24 cellular contexts compared by ENCODE assay signal in the genomic region with DNA sequence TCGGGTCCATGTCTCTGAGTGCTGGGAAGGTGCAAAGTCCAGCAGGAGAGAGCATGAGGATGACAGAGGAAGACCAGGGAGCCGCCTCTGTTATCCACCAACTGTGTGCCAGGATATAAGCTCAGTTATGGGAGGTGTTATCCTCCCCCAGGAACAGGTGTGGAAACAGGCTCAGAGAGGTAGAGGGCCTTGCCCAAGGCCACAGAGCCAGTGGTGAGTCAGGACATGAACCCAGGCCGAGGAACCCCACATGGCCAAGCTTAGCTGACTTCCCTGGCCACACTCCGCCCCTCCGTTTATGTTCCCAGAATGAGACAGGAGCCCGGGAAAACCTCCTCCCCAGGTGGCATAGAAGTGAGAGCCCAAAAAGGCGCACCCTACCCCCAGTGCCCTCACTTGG. TPM values are rescaled to one million over a fixed set of nuclear protein-coding genes. Genes with fewer than 3 reads are reported as not detected.
A peak's percentile ranks its signal among the peaks of the same experiment; 100 is the strongest.
DNase-seq lines count a peak whose midpoint lies in the region; ATAC-seq and TF ChIP-seq lines count a peak whose summit lies in the region.
"Had no signal": no experiment of that assay in that cellular context is flagged by ENCODE, and none has a peak within 500 bp of the region (broad histone marks: within the 10 kb centered on the region; RNA-seq: fewer than 3 reads in every experiment).

No MANE protein-coding gene starts in this region.

- DNase-seq in Peyer's patch (peak in 2 of 3 donors; percentile 68 to 81), NCI-H1694 treated with DMSO at 0.1 percent for 48 hours (lab: John Stamatoyannopoulos, UW) (no peak)
- no peak for DNase-seq in activated CD4-positive, alpha-beta memory T cell treated with anti-CD3 and anti-CD28 coated beads for 36 hours
- DNase-seq: 8988T; ACHN; AML-193; BE2C; CD4-positive, alpha-beta memory T cell; COR-L47; DMS53; DMS79 treated with DMSO at 0.1 percent for 48 hours; GF-D8; GOT3; HFFc6 had no signal

- no peaks in the 10 kb centered on the region for H3K9me3 Mint-ChIP-seq in activated CD4-positive, alpha-beta memory T cell treated with anti-CD3 and anti-CD28 coated beads for 36 hours

- H3K9me3 ChIP-seq in Peyer's patch = no peaks in the 10 kb centered on the region
- H3K9me3 ChIP-seq in duodenal mucosa (ENCODE audit: control insufficient read depth in 1 of 2, low read length in 2 of 2) = no peaks in the 10 kb centered on the region
- H3K9me3 ChIP-seq in mucosa of rectum (ENCODE audit: control insufficient read depth in 2 of 2, low read length in 2 of 2) = no peaks in the 10 kb centered on the region
- H3K9me3 ChIP-seq: A549; BE2C; BLaER1 treated with 17β-estradiol and CSF1 and Interleukin-3, amounts not matched to agents 10 nM and 100 nM; HAP-1 had no signal

- no peaks in the 10 kb centered on the region for H3K27me3 Mint-ChIP-seq in activated CD4-positive, alpha-beta memory T cell treated with anti-CD3 and anti-CD28 coated beads for 36 hours

- no peak for ATAC-seq in HG02623 (IDR thresholded peaks at IDR 0.05; ENCODE audit: unreplicated experiment)
- ATAC-seq: A549 had no signal

- intact Hi-C loops in activated CD4-positive, alpha-beta memory T cell treated with anti-CD3 and anti-CD28 coated beads for 36 hours (cut with micrococcal nuclease) = no loop called here

- no peaks in the 10 kb centered on the region for H3K4me1 Mint-ChIP-seq in activated CD4-positive, alpha-beta memory T cell treated with anti-CD3 and anti-CD28 coated beads for 36 hours (ENCODE audit: low read depth)
- H3K4me1 Mint-ChIP-seq: CD14-positive monocyte; CD4-positive, alpha-beta memory T cell had no signal

- H3K4me3 ChIP-seq in Peyer's patch (no peak overlapping the region), duodenal mucosa (ENCODE audit: low read depth in 1 of 2, low read length in 2 of 2) (peak overlapping the region in 1 of 2 donors; percentile 16), mucosa of rectum (ENCODE audit: low read length in 2 of 2) (peak overlapping the region in 1 of 2 donors; percentile 31)
- H3K4me3 ChIP-seq: A549; BLaER1 treated with 17β-estradiol and CSF1 and Interleukin-3, amounts not matched to agents 10 nM and 100 nM; HAP-1 had no signal

- H3K27ac ChIP-seq in Peyer's patch = peak overlapping the region in 3 of 4 donors; percentile 65 to 90 (median 75)
- H3K27ac ChIP-seq in duodenal mucosa (ENCODE audit: low read depth, low read length) = peak overlapping the region; percentile 70
- H3K27ac ChIP-seq in mucosa of rectum (ENCODE audit: low read depth in 2 of 2, low read length in 2 of 2) = peak overlapping the region; percentile 58 to 67
- H3K27ac ChIP-seq: A549 had no signal

- CTCF ChIA-PET in activated CD4-positive, alpha-beta memory T cell treated with anti-CD3 and anti-CD28 coated beads for 36 hours (lab: Charles Lee) = no interaction called here

- H3K36me3 ChIP-seq in Peyer's patch = no peaks in the 10 kb centered on the region
- no peaks in the 10 kb centered on the region for H3K36me3 ChIP-seq in duodenal mucosa (ENCODE audit: control insufficient read depth in 1 of 2, insufficient read depth in 2 of 2, low read length in 2 of 2)
- no peaks in the 10 kb centered on the region for H3K36me3 ChIP-seq in mucosa of rectum (ENCODE audit: control insufficient read depth in 2 of 2, insufficient read depth in 2 of 2, low read length in 2 of 2)
- H3K36me3 ChIP-seq: BE2C; BLaER1 treated with 17β-estradiol and CSF1 and Interleukin-3, amounts not matched to agents 10 nM and 100 nM; HAP-1 had no signal

- H3K36me3 Mint-ChIP-seq in activated CD4-positive, alpha-beta memory T cell treated with anti-CD3 and anti-CD28 coated beads for 36 hours = no peaks in the 10 kb centered on the region
- H3K36me3 Mint-ChIP-seq: CD14-positive monocyte; CD4-positive, alpha-beta memory T cell had no signal

- POLR2A ChIA-PET in activated CD4-positive, alpha-beta memory T cell treated with anti-CD3 and anti-CD28 coated beads for 36 hours (lab: Charles Lee) = no interaction called here

- H3K27me3 ChIP-seq in Peyer's patch = no peaks in the 10 kb centered on the region
- no peaks in the 10 kb centered on the region for H3K27me3 ChIP-seq in duodenal mucosa (ENCODE audit: control insufficient read depth in 1 of 2, insufficient read depth in 2 of 2, low read length in 2 of 2)
- no peaks in the 10 kb centered on the region for H3K27me3 ChIP-seq in mucosa of rectum (ENCODE audit: control insufficient read depth in 2 of 2, insufficient read depth in 2 of 2, low read length in 2 of 2)
- H3K27me3 ChIP-seq: BE2C; BLaER1 treated with 17β-estradiol and CSF1 and Interleukin-3, amounts not matched to agents 10 nM and 100 nM had no signal

- H3K9ac ChIP-seq in duodenal mucosa (ENCODE audit: low read depth in 1 of 2, low read length in 2 of 2) (no peak overlapping the region), mucosa of rectum (ENCODE audit: low read depth in 1 of 2, low read length in 2 of 2) (no peak overlapping the region)
- H3K9ac ChIP-seq: BLaER1 treated with 17β-estradiol and CSF1 and Interleukin-3, amounts not matched to agents 10 nM and 100 nM had no signal

- peak in 1 of 2 donors; percentile 33 for TF ChIP-seq POLR2A in Peyer's patch (IDR thresholded peaks at IDR 0.05)

- TF ChIP-seq CTCF in Peyer's patch (IDR thresholded peaks at IDR 0.05) = no peak

- no peak overlapping the region for H3K27ac Mint-ChIP-seq in activated CD4-positive, alpha-beta memory T cell treated with anti-CD3 and anti-CD28 coated beads for 36 hours
- H3K27ac Mint-ChIP-seq: CD14-positive monocyte; CD4-positive, alpha-beta memory T cell; HFFc6 had no signal

- H3K4me3 Mint-ChIP-seq in activated CD4-positive, alpha-beta memory T cell treated with anti-CD3 and anti-CD28 coated beads for 36 hours = no peak overlapping the region
- H3K4me3 Mint-ChIP-seq: CD14-positive monocyte; CD4-positive, alpha-beta memory T cell; HFFc6 had no signal

- H3K4me1 ChIP-seq in Peyer's patch (peaks cover 0 to 22% (median 0%) of the 10 kb centered on the region in 4 donors), duodenal mucosa (ENCODE audit: control insufficient read depth in 1 of 2, insufficient read depth in 2 of 2, low read length in 2 of 2) (peaks cover 52 to 61% of the 10 kb centered on the region in 2 donors), mucosa of rectum (ENCODE audit: control insufficient read depth in 2 of 2, insufficient read depth in 2 of 2, low read length in 2 of 2) (peaks cover 31% of the 10 kb centered on the region in 2 donors)
- H3K4me1 ChIP-seq: A549, BE2C, HAP-1 had no signal

RNA-seq across cellular contexts. Expression of a gene that starts 50.3 kb away (rescaled TPM):
- total RNA-seq in Peyer's patch = 100 to 1,000 TPM in 2 of 4 donors, 10 to 100 TPM in 2; 26.4 to 187 (median 115) TPM
- not detected for total RNA-seq in activated CD4-positive, alpha-beta memory T cell treated with anti-CD3 and anti-CD28 coated beads for 36 hours
- total RNA-seq: Calu3; CD4-positive, alpha-beta memory T cell; Daoy; G401; HFFc6 had no signal

Comparison
In these comparisons a context has a peak if more than half of its experiments do, and no peak if none do; other contexts are left out.
1. DNase-seq: peak in Peyer's patch (2 of 3); none in NCI-H1694 treated with DMSO at 0.1 percent for 48 hours (single experiment) and activated CD4-positive, alpha-beta memory T cell treated with anti-CD3 and anti-CD28 coated beads for 36 hours (single experiment).
2. RNA of a gene that starts 50.3 kb away (total RNA-seq): 26.4 to 187 TPM in Peyer's patch; not detected in activated CD4-positive, alpha-beta memory T cell treated with anti-CD3 and anti-CD28 coated beads for 36 hours; every median in the first group is over 10 times any median in the second.
3. Peak in every context shown above with its lines, with median percentiles within 50 percentile points of each other: H3K27ac ChIP-seq.